8 cellular contexts compared by ENCODE assay signal in genomic region chr1:20731057-20731991, GRCh38. TPM values are rescaled to one million over a fixed set of nuclear protein-coding genes. Genes with fewer than 3 reads are reported as not detected.
A peak's percentile ranks its signal among the peaks of the same experiment; 100 is the strongest.
DNase-seq lines count a peak whose midpoint lies in the region; ATAC-seq and TF ChIP-seq lines count a peak whose summit lies in the region.

No MANE protein-coding gene starts in this region.

- no peaks in the 10 kb centered on the region for H3K9me3 Mint-ChIP-seq in activated B cell treated with CpG ODN at 0.5 μM for 24 hours
- no peaks in the 10 kb centered on the region for H3K9me3 Mint-ChIP-seq in stimulated activated naive CD8-positive, alpha-beta T cell treated with anti-CD3 and anti-CD28 coated beads, Interleukin-15, Interleukin-2, amounts not matched to agents 100 ng/mL and 50 ng/mL, for 24 hours

- H3K4me3 ChIP-seq in AG10803 (ENCODE audit: low read length) (peak overlapping the region; percentile 69), iPS DF 6.9 (ENCODE audit: low read length) (peak overlapping the region; percentile 54)

- peaks cover 29% of the 10 kb centered on the region for H3K4me1 Mint-ChIP-seq in activated B cell treated with CpG ODN at 0.5 μM for 24 hours
- H3K4me1 Mint-ChIP-seq in stimulated activated naive CD8-positive, alpha-beta T cell treated with anti-CD3 and anti-CD28 coated beads, Interleukin-15, Interleukin-2, amounts not matched to agents 100 ng/mL and 50 ng/mL, for 24 hours (ENCODE audit: low read depth), result peaks cover 21% of the 10 kb centered on the region

- peaks cover 19% of the 10 kb centered on the region for H3K4me1 ChIP-seq in iPS DF 6.9 (ENCODE audit: control insufficient read depth, insufficient read depth, low read length)

- CTCF ChIA-PET in activated B cell treated with CpG ODN at 0.5 μM for 24 hours (lab: Charles Lee), result interaction anchor here (1.1 to 2.9 kb wide), 4 partner anchors 34 to 396 kb away, joined by 3 to 9 read pairs (median 5); no protein-coding TSS in a partner anchor

- H3K9me3 ChIP-seq in iPS DF 6.9 (ENCODE audit: control insufficient read depth, insufficient read depth, low read length), result no peaks in the 10 kb centered on the region

- TF ChIP-seq CTCF in AG10803 (conservative IDR thresholded peaks at IDR 0.05; ENCODE audit: low read length), result no peak
- no peak for TF ChIP-seq CTCF in activated B cell treated with CpG ODN at 0.5 μM for 24 hours (IDR thresholded peaks at IDR 0.05)

- ATAC-seq in GM21423 (IDR thresholded peaks at IDR 0.05; ENCODE audit: unreplicated experiment) (peak; percentile 1), activated B cell treated with CpG ODN at 0.5 μM for 24 hours (ENCODE audit: low read depth) (peak; percentile 30)

- H3K27ac Mint-ChIP-seq in activated B cell treated with CpG ODN at 0.5 μM for 24 hours, result no peak overlapping the region
- no peak overlapping the region for H3K27ac Mint-ChIP-seq in stimulated activated naive CD8-positive, alpha-beta T cell treated with anti-CD3 and anti-CD28 coated beads, Interleukin-15, Interleukin-2, amounts not matched to agents 100 ng/mL and 50 ng/mL, for 24 hours

- peak overlapping the region; percentile 83 for H3K4me3 Mint-ChIP-seq in activated B cell treated with CpG ODN at 0.5 μM for 24 hours
- H3K4me3 Mint-ChIP-seq in stimulated activated naive CD8-positive, alpha-beta T cell treated with anti-CD3 and anti-CD28 coated beads, Interleukin-15, Interleukin-2, amounts not matched to agents 100 ng/mL and 50 ng/mL, for 24 hours, result peak overlapping the region; percentile 68

- peaks cover 11% of the 10 kb centered on the region for H3K27me3 Mint-ChIP-seq in activated B cell treated with CpG ODN at 0.5 μM for 24 hours
- peaks cover 21% of the 10 kb centered on the region for H3K27me3 Mint-ChIP-seq in stimulated activated naive CD8-positive, alpha-beta T cell treated with anti-CD3 and anti-CD28 coated beads, Interleukin-15, Interleukin-2, amounts not matched to agents 100 ng/mL and 50 ng/mL, for 24 hours

- POLR2A ChIA-PET in activated B cell treated with CpG ODN at 0.5 μM for 24 hours (lab: Charles Lee), result interaction anchor here (0.6 to 2.0 kb wide), 5 partner anchors 14 to 208 kb away, joined by 3 to 12 read pairs (median 5); partner anchors contain the start of genes DDOST, HP1BP3 and KIF17

- no peak overlapping the region for H3K27ac ChIP-seq in iPS DF 6.9 (ENCODE audit: low read length)

- H3K36me3 Mint-ChIP-seq in activated B cell treated with CpG ODN at 0.5 μM for 24 hours (ENCODE audit: low read depth), result no peaks in the 10 kb centered on the region
- H3K36me3 Mint-ChIP-seq in stimulated activated naive CD8-positive, alpha-beta T cell treated with anti-CD3 and anti-CD28 coated beads, Interleukin-15, Interleukin-2, amounts not matched to agents 100 ng/mL and 50 ng/mL, for 24 hours (ENCODE audit: low read depth), result peaks cover 8% of the 10 kb centered on the region

- DNase-seq in AG10803 (ENCODE audit: low read depth) (no peak), activated B cell treated with CpG ODN at 0.5 μM for 24 hours (no peak), iPS DF 6.9 (ENCODE audit: low read depth, low spot score) (no peak), T1000 (lab: John Stamatoyannopoulos, UW) (no peak), COLO829 (ENCODE audit: low spot score) (no peak), SHP77 treated with DMSO at 0.1 percent for 48 hours (lab: John Stamatoyannopoulos, UW) (no peak)

- H3K36me3 ChIP-seq in iPS DF 6.9 (ENCODE audit: control insufficient read depth, insufficient read depth, low read length), result no peaks in the 10 kb centered on the region

- intact Hi-C loops in activated B cell treated with CpG ODN at 0.5 μM for 24 hours (cut with micrococcal nuclease), result loop anchor here (1.0 kb wide), 1 partner anchor 12 kb away; no protein-coding TSS in a partner anchor

- peaks cover 9% of the 10 kb centered on the region; the same call in 1 of the 2 replicates for H3K27me3 ChIP-seq in iPS DF 6.9 (ENCODE audit: control insufficient read depth, insufficient read depth, low read length)

- WGBS in iPS DF 6.9 (ENCODE audit: insufficient coverage, insufficient read length), result no CpG with 5 or more reads among the region's 62 CpGs

RNA-seq across cellular contexts. Expression of gene SH2D5, which starts 1.2 kb away (rescaled TPM):
- 0.69 and 0.89 TPM in 2 replicates for total RNA-seq in activated B cell treated with CpG ODN at 0.5 μM for 24 hours

RNA-seq across cellular contexts. Expression of gene KIF17, which starts 13.5 kb away (rescaled TPM):
- not detected in 2 replicates for total RNA-seq in activated B cell treated with CpG ODN at 0.5 μM for 24 hours

RNA-seq across cellular contexts. Expression of gene HP1BP3, which starts 55.8 kb away (rescaled TPM):
- total RNA-seq in activated B cell treated with CpG ODN at 0.5 μM for 24 hours, result 179 and 183 TPM in 2 replicates
